ENCODE assay signal across 9 cellular contexts in genomic region chr11:128830290-128830813, GRCh38. TPM values are rescaled to one million over a fixed set of nuclear protein-coding genes. Genes with fewer than 3 reads are reported as not detected.
DNase-seq lines count a peak whose midpoint lies in the region; ATAC-seq and TF ChIP-seq lines count a peak whose summit lies in the region.
"Had no signal": no experiment of that assay in that cellular context is flagged by ENCODE, and none has a peak within 500 bp of the region (broad histone marks: within the 10 kb centered on the region; RNA-seq: fewer than 3 reads in every experiment).

No MANE protein-coding gene starts in this region.

- TF ChIP-seq EP300 in stomach (IDR thresholded peaks at IDR 0.05): no peak

- H3K27me3 ChIP-seq in body of pancreas (no peaks in the 10 kb centered on the region), stomach (peaks cover 0 to 4% (median 0%) of the 10 kb centered on the region in 3 donors)

- ATAC-seq in GM18520 (IDR thresholded peaks at IDR 0.05; ENCODE audit: unreplicated experiment): peak; percentile 57
- ATAC-seq in HG02885 (IDR thresholded peaks at IDR 0.05; ENCODE audit: poor library complexity, unreplicated experiment): peak; percentile 43
- ATAC-seq in natural killer cell: peak; percentile 58 to 74 (median 63)
- ATAC-seq in body of pancreas: no peak
- no peak for ATAC-seq in HG03097 (IDR thresholded peaks at IDR 0.05; ENCODE audit: low FRiP score, unreplicated experiment)

- DNase-seq in activated CD4-positive, alpha-beta memory T cell treated with anti-CD3 and anti-CD28 coated beads, Interleukin-2, amount 10 ng/mL, durations not matched to agents 7 days and 5 days: no peak
- DNase-seq in natural killer cell (no peak), body of pancreas (no peak), stomach (no peak)

- H3K9me3 Mint-ChIP-seq in activated CD4-positive, alpha-beta memory T cell treated with anti-CD3 and anti-CD28 coated beads, Interleukin-2, amount 10 ng/mL, durations not matched to agents 7 days and 5 days: no peaks in the 10 kb centered on the region
- no peaks in the 10 kb centered on the region for H3K9me3 Mint-ChIP-seq in natural killer cell

- peak overlapping the region; percentile 53 for H3K4me3 Mint-ChIP-seq in activated CD4-positive, alpha-beta memory T cell treated with anti-CD3 and anti-CD28 coated beads, Interleukin-2, amount 10 ng/mL, durations not matched to agents 7 days and 5 days
- H3K4me3 Mint-ChIP-seq in natural killer cell: no peak overlapping the region

- TF ChIP-seq POLR2A in body of pancreas (IDR thresholded peaks at IDR 0.05) (no peak), stomach (IDR thresholded peaks at IDR 0.05) (no peak)

- H3K4me1 ChIP-seq in body of pancreas (peaks cover 14% of the 10 kb centered on the region), stomach (peaks cover 0 to 13% (median 5%) of the 10 kb centered on the region in 4 donors)
- H3K4me1 ChIP-seq: foreskin keratinocyte, prostate gland had no signal

- intact Hi-C loops in natural killer cell (cut with micrococcal nuclease) (loop anchor here (2.0 to 10.0 kb wide), 2 partner anchors 200 to 536 kb away; no protein-coding TSS in a partner anchor), body of pancreas (cut with DNase I) (no loop called here), stomach (cut with DNase I; ENCODE audit: low total_unique reads) (loop anchor here (5.0 kb wide), 1 partner anchor 658 kb away; no protein-coding TSS in a partner anchor)

- H3K9me3 ChIP-seq in body of pancreas (no peaks in the 10 kb centered on the region), stomach (no peaks in the 10 kb centered on the region)
- H3K9me3 ChIP-seq: prostate gland had no signal

- H3K36me3 ChIP-seq in body of pancreas (replicated peaks in 1 of 2; ENCODE audit: insufficient read depth in 1 of 2, low read depth in 2 of 2) (no peaks in the 10 kb centered on the region), stomach (no peaks in the 10 kb centered on the region)
- H3K36me3 ChIP-seq: prostate gland had no signal

- H3K4me3 ChIP-seq in body of pancreas (no peak overlapping the region), stomach (no peak overlapping the region)
- H3K4me3 ChIP-seq: prostate gland had no signal

- no peaks in the 10 kb centered on the region for H3K27me3 Mint-ChIP-seq in activated CD4-positive, alpha-beta memory T cell treated with anti-CD3 and anti-CD28 coated beads, Interleukin-2, amount 10 ng/mL, durations not matched to agents 7 days and 5 days
- no peaks in the 10 kb centered on the region for H3K27me3 Mint-ChIP-seq in natural killer cell (ENCODE audit: low read depth in 2 of 2)

- peaks cover 28% of the 10 kb centered on the region for H3K4me1 Mint-ChIP-seq in activated CD4-positive, alpha-beta memory T cell treated with anti-CD3 and anti-CD28 coated beads, Interleukin-2, amount 10 ng/mL, durations not matched to agents 7 days and 5 days
- H3K4me1 Mint-ChIP-seq in natural killer cell: peaks cover 20 to 35% of the 10 kb centered on the region in 2 donors

- no peaks in the 10 kb centered on the region for H3K36me3 Mint-ChIP-seq in activated CD4-positive, alpha-beta memory T cell treated with anti-CD3 and anti-CD28 coated beads, Interleukin-2, amount 10 ng/mL, durations not matched to agents 7 days and 5 days (ENCODE audit: low read depth)
- no peaks in the 10 kb centered on the region for H3K36me3 Mint-ChIP-seq in natural killer cell

- WGBS in body of pancreas, 2 donors: 74 to 90% methylated on average over 9 of the region's 9 CpGs
- WGBS in stomach, 5 donors: 73 to 87% (median 84%) methylated on average over 9 of the region's 9 CpGs

- CTCF ChIA-PET in activated CD4-positive, alpha-beta memory T cell treated with anti-CD3 and anti-CD28 coated beads, Interleukin-2, amount 10 ng/mL, durations not matched to agents 7 days and 5 days (lab: Charles Lee): interaction anchor here (0.6 to 4.4 kb wide), 61 partner anchors 9 to 807 kb away, joined by 3 to 72 read pairs (median 4); partner anchors contain the start of gene KCNJ1

- H3K27ac Mint-ChIP-seq in activated CD4-positive, alpha-beta memory T cell treated with anti-CD3 and anti-CD28 coated beads, Interleukin-2, amount 10 ng/mL, durations not matched to agents 7 days and 5 days: peak overlapping the region; percentile 75
- H3K27ac Mint-ChIP-seq in natural killer cell: peak overlapping the region; percentile 87 to 88

- TF ChIP-seq CTCF in natural killer cell (IDR thresholded peaks at IDR 0.05) (no peak), body of pancreas (IDR thresholded peaks at IDR 0.05) (no peak), stomach (IDR thresholded peaks at IDR 0.05) (no peak)

- POLR2A ChIA-PET in activated CD4-positive, alpha-beta memory T cell treated with anti-CD3 and anti-CD28 coated beads, Interleukin-2, amount 10 ng/mL, durations not matched to agents 7 days and 5 days (lab: Charles Lee): interaction anchor here (0.7 to 2.5 kb wide), 20 partner anchors 9 to 791 kb away, joined by 3 to 11 read pairs (median 5); partner anchors contain the start of gene FLI1

- H3K27ac ChIP-seq in body of pancreas: peak overlapping the region in 1 of 4 donors; percentile 26
- peak overlapping the region in 2 of 5 donors; percentile 27 to 50 for H3K27ac ChIP-seq in stomach
- H3K27ac ChIP-seq: foreskin keratinocyte, prostate gland had no signal

RNA-seq across cellular contexts. Expression of gene KCNJ1, which starts 36.7 kb away (rescaled TPM):
- not detected for total RNA-seq in activated CD4-positive, alpha-beta memory T cell treated with anti-CD3 and anti-CD28 coated beads, Interleukin-2, amount 10 ng/mL, durations not matched to agents 7 days and 5 days
- not detected for total RNA-seq in natural killer cell
- not detected for total RNA-seq in body of pancreas
- not detected for total RNA-seq in stomach
- polyA plus RNA-seq in stomach: under 1 TPM in 1 of 3 donors, not detected in 2; 0.10 TPM
- total RNA-seq: foreskin keratinocyte, prostate gland had no signal
- polyA plus RNA-seq: foreskin keratinocyte had no signal

Comparison
In these comparisons a context has a peak if more than half of its experiments do, and no peak if none do; other contexts are left out.
1. ATAC-seq: peak in GM18520 (single experiment), HG02885 (single experiment) and natural killer cell (3 of 3); none in body of pancreas (single experiment) and HG03097 (single experiment).